Comparison of ENCODE assay signal across 17 cellular contexts in genomic region chr14:40656301-40656700, GRCh38.
"Had no signal": no experiment of that assay in that cellular context is flagged by ENCODE, and none has a peak within 500 bp of the region (broad histone marks: within the 10 kb centered on the region; RNA-seq: fewer than 3 reads in every experiment).

No MANE protein-coding gene starts in this region.

- H3K36me3 ChIP-seq: cardiac muscle cell, heart left ventricle, left lung, neutrophil, tibial artery had no signal

- H3K27me3 ChIP-seq: cardiac muscle cell, heart left ventricle, left lung, neutrophil, tibial artery had no signal

- H3K4me3 ChIP-seq: cardiac muscle cell, heart left ventricle, left lung, mucosa of descending colon, smooth muscle cell, tibial artery had no signal

- DNase-seq: activated CD4-positive, alpha-beta memory T cell treated with anti-CD3 and anti-CD28 coated beads for 36 hours; activated CD4-positive, alpha-beta T cell treated with anti-CD3 and anti-CD28 coated beads for 1 hour; activated naive CD4-positive, alpha-beta T cell treated with Interleukin-2 at 50 U/mL for 16 hours; activated naive CD8-positive, alpha-beta T cell treated with anti-CD3 and anti-CD28 coated beads, Interleukin-2, amount 50 U/mL, for 24 hours; foreskin melanocyte; heart left ventricle; left lung; mucosa of descending colon; naive thymus-derived CD8-positive, alpha-beta T cell; posterior cingulate gyrus; right cardiac atrium; T1000; tibial artery had no signal

- ATAC-seq: activated naive CD8-positive, alpha-beta T cell treated with anti-CD3 and anti-CD28 coated beads, Interleukin-2, amount 50 U/mL, for 24 hours; heart left ventricle; left lung; mucosa of descending colon; naive thymus-derived CD8-positive, alpha-beta T cell; right cardiac atrium; stimulated activated effector memory CD8-positive, alpha-beta T cell treated with anti-CD3 and anti-CD28 coated beads, Interleukin-12 subunit alpha, Interleukin-12 subunit beta, amount 100 ng/mL, for 72 hours had no signal

- H3K9me3 ChIP-seq: left lung, neutrophil, tibial artery had no signal

- H3K4me1 ChIP-seq: heart left ventricle, left lung, tibial artery had no signal

- H3K27ac ChIP-seq: cardiac muscle cell, heart left ventricle, left lung, neutrophil, tibial artery had no signal
